ENCODE assay signal across 8 cellular contexts in the genomic region with DNA sequence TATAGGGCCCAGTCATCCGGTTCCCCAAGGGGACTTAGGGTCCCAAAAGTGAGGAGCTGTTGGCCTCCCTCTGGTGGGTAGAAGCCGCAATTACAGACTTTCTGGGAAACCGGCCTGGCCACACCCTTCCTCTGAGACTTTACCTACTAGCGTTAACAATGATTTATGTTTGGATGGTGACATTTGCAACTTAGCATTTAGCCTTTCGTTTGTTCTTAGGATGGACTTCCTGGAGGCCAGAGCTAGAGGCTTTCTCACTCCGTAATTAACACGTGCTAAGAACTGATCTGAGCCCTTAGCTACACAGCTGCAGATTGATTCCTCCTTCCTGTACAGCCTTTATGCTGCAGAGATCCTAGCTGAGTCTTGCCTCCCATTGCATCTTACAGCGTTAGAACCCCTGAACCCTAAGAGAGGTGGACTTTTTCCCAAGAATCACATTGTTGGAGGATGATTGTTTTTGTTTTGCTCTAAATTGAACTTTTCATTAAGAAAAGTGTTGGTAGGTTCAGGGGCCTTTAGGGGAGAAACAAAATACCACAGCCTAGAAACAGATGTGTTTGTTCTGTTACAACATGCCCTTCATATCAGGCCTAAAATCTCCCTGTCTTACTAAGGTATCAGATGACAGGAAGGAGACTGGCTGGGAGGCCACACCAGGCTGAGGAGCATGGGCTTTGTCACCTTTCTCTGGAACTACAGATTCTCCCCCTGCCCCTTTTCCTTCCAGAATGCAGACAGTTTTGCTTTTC. TPM values are rescaled to one million over a fixed set of nuclear protein-coding genes. Genes with fewer than 3 reads are reported as not detected.
DNase-seq lines count a peak whose midpoint lies in the region; ATAC-seq and TF ChIP-seq lines count a peak whose summit lies in the region.

No MANE protein-coding gene starts in this region.

- H3K27ac Mint-ChIP-seq in activated T-helper 17 cell treated with anti-CD3 and anti-CD28 coated beads, Interleukin-2, amount 50 U/mL, for 72 hours: peak overlapping the region; percentile 94
- H3K27ac Mint-ChIP-seq in progenitor cell of endocrine pancreas: peak overlapping the region; percentile 92

- DNase-seq in 8988T (peak; percentile 32), HK-2 (ENCODE audit: unreplicated experiment) (peak; percentile 73), RPMI7951 (ENCODE audit: low read depth) (peak; percentile 85), foreskin keratinocyte (peak; percentile 62 to 77), progenitor cell of endocrine pancreas (ENCODE audit: low spot score, unreplicated experiment) (peak; percentile 39)

- peak overlapping the region; percentile 99 for H3K27ac ChIP-seq in foreskin keratinocyte

- H3K27me3 ChIP-seq in foreskin keratinocyte: no peaks in the 10 kb centered on the region

- ATAC-seq in GM18502 (IDR thresholded peaks at IDR 0.05; ENCODE audit: poor library complexity, unreplicated experiment) (peak; percentile 52), foreskin keratinocyte (peak; percentile 55), HG02970 (IDR thresholded peaks at IDR 0.05; ENCODE audit: low FRiP score, unreplicated experiment) (no peak)
- peak; percentile 57 for ATAC-seq in activated T-helper 17 cell treated with anti-CD3 and anti-CD28 coated beads, Interleukin-2, amount 50 U/mL, for 72 hours (replicated peaks)

- H3K4me1 ChIP-seq in foreskin keratinocyte: peaks cover 13% of the 10 kb centered on the region

- TF ChIP-seq CTCF in foreskin keratinocyte (conservative IDR thresholded peaks at IDR 0.05): peak; percentile 87
- TF ChIP-seq CTCF in progenitor cell of endocrine pancreas (IDR thresholded peaks at IDR 0.05; ENCODE audit: unreplicated experiment): peak; percentile 77

- H3K27me3 Mint-ChIP-seq in activated T-helper 17 cell treated with anti-CD3 and anti-CD28 coated beads, Interleukin-2, amount 50 U/mL, for 72 hours: no peaks in the 10 kb centered on the region
- peaks cover 3% of the 10 kb centered on the region for H3K27me3 Mint-ChIP-seq in progenitor cell of endocrine pancreas

- H3K9me3 Mint-ChIP-seq in activated T-helper 17 cell treated with anti-CD3 and anti-CD28 coated beads, Interleukin-2, amount 50 U/mL, for 72 hours: no peaks in the 10 kb centered on the region
- H3K9me3 Mint-ChIP-seq in progenitor cell of endocrine pancreas (ENCODE audit: low read depth): no peaks in the 10 kb centered on the region

- H3K4me3 Mint-ChIP-seq in activated T-helper 17 cell treated with anti-CD3 and anti-CD28 coated beads, Interleukin-2, amount 50 U/mL, for 72 hours: peak overlapping the region; percentile 93
- peak overlapping the region; percentile 91 for H3K4me3 Mint-ChIP-seq in progenitor cell of endocrine pancreas (ENCODE audit: low read depth)

- H3K36me3 Mint-ChIP-seq in activated T-helper 17 cell treated with anti-CD3 and anti-CD28 coated beads, Interleukin-2, amount 50 U/mL, for 72 hours (ENCODE audit: low read depth): peaks cover 69% of the 10 kb centered on the region
- peaks cover 12% of the 10 kb centered on the region for H3K36me3 Mint-ChIP-seq in progenitor cell of endocrine pancreas (ENCODE audit: insufficient read depth)

- peaks cover 20% of the 10 kb centered on the region for H3K4me1 Mint-ChIP-seq in activated T-helper 17 cell treated with anti-CD3 and anti-CD28 coated beads, Interleukin-2, amount 50 U/mL, for 72 hours
- peaks cover 24% of the 10 kb centered on the region for H3K4me1 Mint-ChIP-seq in progenitor cell of endocrine pancreas (ENCODE audit: low read depth)

RNA-seq across cellular contexts. Expression of a gene that starts 2.0 kb away (rescaled TPM):
- 1,017 and 1,277 TPM in 2 replicates for total RNA-seq in RPMI7951 (2014; rRNA removed; shearing (Covaris generic))
- total RNA-seq in activated T-helper 17 cell treated with anti-CD3 and anti-CD28 coated beads, Interleukin-2, amount 50 U/mL, for 72 hours: 100 to 1,000 TPM; 230 to 302 TPM
- total RNA-seq in foreskin keratinocyte: 3,510 and 4,063 TPM in 2 replicates
- polyA plus RNA-seq in foreskin keratinocyte: 7,478 and 9,136 TPM in 2 replicates
- 142 and 192 TPM in 2 replicates for total RNA-seq in progenitor cell of endocrine pancreas

RNA-seq across cellular contexts. Expression of a gene that starts 41.2 kb away (rescaled TPM):
- 165 and 220 TPM in 2 replicates for total RNA-seq in RPMI7951 (2014; rRNA removed; shearing (Covaris generic))
- total RNA-seq in activated T-helper 17 cell treated with anti-CD3 and anti-CD28 coated beads, Interleukin-2, amount 50 U/mL, for 72 hours: 100 to 1,000 TPM; 181 to 377 TPM
- 1,585 and 1,601 TPM in 2 replicates for total RNA-seq in foreskin keratinocyte
- 2,964 and 3,214 TPM in 2 replicates for polyA plus RNA-seq in foreskin keratinocyte
- 432 and 438 TPM in 2 replicates for total RNA-seq in progenitor cell of endocrine pancreas

RNA-seq across cellular contexts. Expression of a gene that starts 54.0 kb away (rescaled TPM):
- not detected in 2 replicates for total RNA-seq in RPMI7951 (2014; rRNA removed; shearing (Covaris generic))
- total RNA-seq in activated T-helper 17 cell treated with anti-CD3 and anti-CD28 coated beads, Interleukin-2, amount 50 U/mL, for 72 hours: not detected
- total RNA-seq in foreskin keratinocyte (not detected in 2 replicates), progenitor cell of endocrine pancreas (not detected in 2 replicates)
- polyA plus RNA-seq in foreskin keratinocyte: not detected in 2 replicates

Comparison
In these comparisons a context has a peak if more than half of its experiments do, and no peak if none do; other contexts are left out.
1. DNase-seq: peak in every context shown above with its lines; median percentile 85 in RPMI7951; 73 in HK-2; 70 in foreskin keratinocyte; 39 in progenitor cell of endocrine pancreas; 32 in 8988T.